Comparison of ENCODE assay signal across 10 cellular contexts in the genomic region with DNA sequence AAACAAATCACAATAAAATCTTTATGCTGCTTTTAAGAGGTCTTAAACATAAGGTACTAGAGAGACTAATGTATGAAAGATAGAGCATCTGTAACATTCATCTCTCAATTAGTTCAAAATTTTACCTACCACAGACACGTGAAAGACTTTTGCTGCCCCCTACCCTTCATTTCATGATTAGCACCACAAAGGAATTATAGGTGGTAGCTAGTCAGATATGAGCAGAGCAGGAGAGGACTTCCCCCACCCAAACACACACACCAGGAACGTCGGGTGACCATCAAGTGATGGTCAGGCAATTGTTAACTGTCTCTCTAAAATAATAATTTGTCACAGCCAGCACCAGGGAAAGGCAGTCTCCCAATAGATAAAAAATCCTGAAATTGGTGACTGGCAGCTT.
DNase-seq lines count a peak whose midpoint lies in the region; ATAC-seq and TF ChIP-seq lines count a peak whose summit lies in the region.
"Had no signal": no experiment of that assay in that cellular context is flagged by ENCODE, and none has a peak within 500 bp of the region (broad histone marks: within the 10 kb centered on the region; RNA-seq: fewer than 3 reads in every experiment).

No MANE protein-coding gene starts in this region.

- no peaks in the 10 kb centered on the region for H3K79me2 ChIP-seq in H9 (ENCODE audit: insufficient read depth, low read length)

- no peaks in the 10 kb centered on the region for H3K27me3 ChIP-seq in H9 (ENCODE audit: insufficient read depth, low read length)
- H3K27me3 ChIP-seq: BLaER1 treated with 17β-estradiol and CSF1 and Interleukin-3, amounts not matched to agents 10 nM and 100 nM; spleen had no signal

- ATAC-seq in HG02938 (IDR thresholded peaks at IDR 0.05; ENCODE audit: unreplicated experiment) (no peak), HG03280 (IDR thresholded peaks at IDR 0.05; ENCODE audit: unreplicated experiment) (no peak), HG02870 (IDR thresholded peaks at IDR 0.05; ENCODE audit: unreplicated experiment) (no peak)

- H4K5ac ChIP-seq in H9 (ENCODE audit: insufficient read length, low read depth, low read length) = no peak overlapping the region

- H4K20me1 ChIP-seq in H9 (ENCODE audit: control insufficient read depth, insufficient read depth, insufficient read length) = no peaks in the 10 kb centered on the region
- H4K20me1 ChIP-seq: BLaER1 treated with 17β-estradiol and CSF1 and Interleukin-3, amounts not matched to agents 10 nM and 100 nM had no signal

- no peak overlapping the region for H3K18ac ChIP-seq in H9 (ENCODE audit: insufficient read length, low read depth, low read length)

- peaks cover 14 to 19% of the 10 kb centered on the region in 2 experiments; a peak in 4 of 5 replicates for H3K9me3 Mint-ChIP-seq in H9
- H3K9me3 Mint-ChIP-seq in endothelial cell (ENCODE audit: unreplicated experiment) = no peaks in the 10 kb centered on the region

- no peak overlapping the region for H3K14ac ChIP-seq in H9 (ENCODE audit: insufficient read depth, low read length)

- no peak overlapping the region for H3K4ac ChIP-seq in H9 (ENCODE audit: low read depth, low read length)

- DNase-seq in A172 (ENCODE audit: low spot score) (peak; percentile 10), H9 (peak; percentile 48), NCI-H748 (lab: John Stamatoyannopoulos, UW; ENCODE audit: unreplicated experiment) (peak; percentile 69), endothelial cell (ENCODE audit: low spot score) (peak; percentile 35), occipital lobe (lab: John Stamatoyannopoulos, UW) (no peak)
- DNase-seq: spleen had no signal

- no peak overlapping the region for H2BK5ac ChIP-seq in H9 (ENCODE audit: insufficient read length, low read length)

- no peak overlapping the region for H3K9ac ChIP-seq in H9 (ENCODE audit: extremely low read depth, insufficient read length, low read length)
- H3K9ac ChIP-seq: BLaER1 treated with 17β-estradiol and CSF1 and Interleukin-3, amounts not matched to agents 10 nM and 100 nM had no signal

- H3K9me3 ChIP-seq in H9 (ENCODE audit: control insufficient read depth, low read depth, low read length) = no peaks in the 10 kb centered on the region
- H3K9me3 ChIP-seq: BLaER1 treated with 17β-estradiol and CSF1 and Interleukin-3, amounts not matched to agents 10 nM and 100 nM had no signal

- no CpG with 5 or more reads among the region's 3 CpGs for WGBS in H9 (ENCODE audit: extremely low coverage, insufficient read length, low lambda C conversion rate)

- H3T11ph ChIP-seq in H9 (ENCODE audit: low read length) = no peak overlapping the region

- peaks cover 4% of the 10 kb centered on the region for H3K23me2 ChIP-seq in H9 (ENCODE audit: insufficient read length, low read depth, low read length, poor library complexity, severe bottlenecking)

- peaks cover 12% of the 10 kb centered on the region; the same call in 1 of the 2 replicates for H3K4me1 ChIP-seq in H9 (ENCODE audit: insufficient read depth, low read length)
- H3K4me1 ChIP-seq: BLaER1 treated with 17β-estradiol and CSF1 and Interleukin-3, amounts not matched to agents 10 nM and 100 nM; spleen had no signal

- H2BK120ac ChIP-seq in H9 (ENCODE audit: low read depth, low read length, poor library complexity, severe bottlenecking) = no peak overlapping the region

- H4K8ac ChIP-seq in H9 (replicated peaks; ENCODE audit: insufficient read length, low read depth, low read length) = no peak overlapping the region

- H4K91ac ChIP-seq in H9 (ENCODE audit: insufficient read length, low read depth, low read length) = no peak overlapping the region

- H3K27ac ChIP-seq in H9 (ENCODE audit: insufficient read length, low read depth, low read length) = no peak overlapping the region
- H3K27ac ChIP-seq: BLaER1 treated with 17β-estradiol and CSF1 and Interleukin-3, amounts not matched to agents 10 nM and 100 nM; spleen had no signal

- H3K56ac ChIP-seq in H9 (ENCODE audit: insufficient read length, low read depth, low read length) = no peak overlapping the region

- peak overlapping the region in 2 of 3 experiments; percentile 33 to 99; a peak in 4 of 7 replicates for H3K27ac Mint-ChIP-seq in H9
- no peak overlapping the region for H3K27ac Mint-ChIP-seq in endothelial cell (ENCODE audit: unreplicated experiment)

- H3K79me1 ChIP-seq in H9 (ENCODE audit: insufficient read depth, low read depth, low read length, poor library complexity, severe bottlenecking) = no peaks in the 10 kb centered on the region

- H2AFZ ChIP-seq in H9 (ENCODE audit: low read length) = no peak overlapping the region

- H3K23ac ChIP-seq in H9 (ENCODE audit: insufficient read length, low read depth, low read length) = no peak overlapping the region

- peaks cover 54 to 56% of the 10 kb centered on the region in 2 experiments for H3K4me1 Mint-ChIP-seq in H9
- H3K4me1 Mint-ChIP-seq in endothelial cell (ENCODE audit: unreplicated experiment) = peaks cover 2% of the 10 kb centered on the region

- H3K36me3 Mint-ChIP-seq in H9 (ENCODE audit: insufficient read depth in 1 of 3, low read depth in 3 of 3) (peaks cover 17 to 25% (median 21%) of the 10 kb centered on the region in 3 experiments), endothelial cell (ENCODE audit: low read depth, unreplicated experiment) (peaks cover 5% of the 10 kb centered on the region)

- H2AK5ac ChIP-seq in H9 (ENCODE audit: insufficient read length, low read length) = no peak overlapping the region

- TF ChIP-seq CTCF in H9 (conservative IDR thresholded peaks at IDR 0.05) (peak; percentile 70), endothelial cell (IDR thresholded peaks at IDR 0.05; ENCODE audit: unreplicated experiment) (peak; percentile 53)

- H2BK15ac ChIP-seq in H9 (ENCODE audit: low read depth, low read length) = no peak overlapping the region

- H3K4me2 ChIP-seq in H9 (ENCODE audit: insufficient read depth, insufficient read length, low read length) = no peak overlapping the region
- H3K4me2 ChIP-seq: BLaER1 treated with 17β-estradiol and CSF1 and Interleukin-3, amounts not matched to agents 10 nM and 100 nM had no signal

- no peak overlapping the region for H2BK20ac ChIP-seq in H9 (ENCODE audit: low read depth, low read length, poor library complexity, severe bottlenecking)

- H3K4me3 Mint-ChIP-seq in H9 = peak overlapping the region in 1 of 2 experiments; percentile 28; a peak in 1 of 5 replicates
- no peak overlapping the region for H3K4me3 Mint-ChIP-seq in endothelial cell (ENCODE audit: unreplicated experiment)

- peaks cover 1% of the 10 kb centered on the region; the same call in 1 of the 2 replicates for H3K27me3 Mint-ChIP-seq in H9 (ENCODE audit: low read depth)
- H3K27me3 Mint-ChIP-seq in endothelial cell (ENCODE audit: unreplicated experiment) = peaks cover 6% of the 10 kb centered on the region

- no peak overlapping the region for H2BK12ac ChIP-seq in H9 (ENCODE audit: insufficient read length, low read depth, low read length)
